In the genomic region with DNA sequence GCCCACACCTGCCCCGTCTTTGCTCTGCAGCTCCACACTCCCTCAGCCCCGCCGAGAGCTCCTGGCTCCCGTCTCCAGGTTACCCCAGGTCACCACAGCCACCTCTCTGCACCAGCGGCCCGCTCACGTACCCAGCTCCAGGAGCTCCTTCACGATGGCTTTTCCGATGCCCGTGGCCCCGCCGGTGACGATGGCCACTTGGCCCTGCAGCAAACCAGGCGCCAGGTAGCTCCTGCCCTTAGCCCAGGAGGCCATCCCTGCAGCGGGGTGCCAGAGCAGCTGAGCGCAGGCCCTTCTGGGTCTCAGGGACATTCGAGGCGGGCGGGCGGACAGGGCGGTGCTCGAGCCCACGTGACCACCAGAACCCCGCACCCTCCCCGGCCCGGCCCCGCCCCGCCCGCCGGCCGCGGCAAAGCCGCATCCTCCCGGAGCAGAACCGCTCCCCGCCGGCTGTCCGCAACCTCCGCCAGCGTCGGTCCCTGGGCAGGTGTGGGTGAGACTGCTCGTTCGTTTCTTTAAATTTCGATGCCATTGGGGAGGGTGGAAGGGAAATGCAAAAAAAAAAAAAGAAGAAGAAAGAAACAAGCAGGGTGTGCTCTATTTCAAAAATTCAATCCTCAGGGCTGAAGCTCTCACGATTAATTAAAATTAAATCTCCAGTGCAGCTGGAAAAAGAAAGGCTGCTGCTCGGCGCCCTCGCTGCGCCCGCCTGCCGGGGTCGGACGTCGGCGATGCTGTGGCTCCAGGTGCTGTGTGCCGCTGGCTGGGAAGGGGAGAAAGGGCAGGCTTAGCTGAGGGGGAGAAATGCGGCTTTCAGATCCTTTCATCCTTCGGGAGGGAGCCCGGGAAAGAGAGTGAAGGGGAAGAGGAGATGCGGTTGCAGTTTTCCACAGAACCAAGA, we compare ENCODE assay signal across 1 cellular context.
A peak's percentile ranks its signal among the peaks of the same experiment; 100 is the strongest.
TF ChIP-seq lines count a peak whose summit lies in the region.

TSS of gene PECR (minus strand) at position 323 of the 901 bp plus-strand sequence. CDS start at position 255, 68 bp downstream.
TSS of gene TMEM169 (plus strand) at position 433 of the 901 bp plus-strand sequence. CDS start 14,045 bp downstream, outside the sequence.

TF ChIP-seq in K562, 482 proteins besides CTCF, POLR2A, EP300 and RAD21 (continued from another document and continues in another):
- TF ChIP-seq, protein P1, sequence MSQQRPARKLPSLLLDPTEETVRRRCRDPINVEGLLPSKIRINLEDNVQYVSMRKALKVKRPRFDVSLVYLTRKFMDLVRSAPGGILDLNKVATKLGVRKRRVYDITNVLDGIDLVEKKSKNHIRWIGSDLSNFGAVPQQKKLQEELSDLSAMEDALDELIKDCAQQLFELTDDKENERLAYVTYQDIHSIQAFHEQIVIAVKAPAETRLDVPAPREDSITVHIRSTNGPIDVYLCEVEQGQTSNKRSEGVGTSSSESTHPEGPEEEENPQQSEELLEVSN (IDR thresholded peaks at IDR 0.05; ENCODE audit: borderline replicate concordance in 1 of 2, extremely low read depth in 1 of 2, insufficient read depth in 1 of 2, insufficient read length in 1 of 2, low read depth in 1 of 2, low read length in 1 of 2, poor library complexity in 1 of 2, severe bottlenecking in 1 of 2): peak in 1 of 2 experiments; percentile 54
- TF ChIP-seq ZBTB8A (IDR thresholded peaks at IDR 0.05; ENCODE audit: partially characterized antibody) (no peak), NR2F6 (CRISPR knock-in tag; IDR thresholded peaks at IDR 0.05) (no peak), NCOA2 (IDR thresholded peaks at IDR 0.05; ENCODE audit: partially characterized antibody in 2 of 2) (no peak), RERE (CRISPR knock-in tag; IDR thresholded peaks at IDR 0.05; ENCODE audit: borderline replicate concordance) (no peak), TBP (optimal IDR thresholded peaks at IDR 0.05; ENCODE audit: low read depth, low read length) (peak; percentile 38), CEBPB (tag; IDR thresholded peaks at IDR 0.05) (no peak), KLF16 (IDR thresholded peaks at IDR 0.05) (peak; percentile 69), HNRNPL (IDR thresholded peaks at IDR 0.05; ENCODE audit: low read depth, low read length) (no peak), MTA3 (IDR thresholded peaks at IDR 0.05; ENCODE audit: borderline replicate concordance) (0 out of 2 replicates have a peak, but pooled peaks have one; percentile 51), SMARCA5 (IDR thresholded peaks at IDR 0.05) (no peak), ELF4 (CRISPR knock-in tag; IDR thresholded peaks at IDR 0.05) (no peak), E2F5 (CRISPR knock-in tag; IDR thresholded peaks at IDR 0.05) (peak; percentile 49; the same call in 1 of the 2 replicates), ZNF165 (CRISPR knock-in tag; IDR thresholded peaks at IDR 0.05; ENCODE audit: borderline replicate concordance) (no peak), PRDM10 (IDR thresholded peaks at IDR 0.05; ENCODE audit: partially characterized antibody) (no peak), CBX2 (IDR thresholded peaks at IDR 0.05; ENCODE audit: insufficient read depth, low read length, poor library complexity, severe bottlenecking) (no peak), ZNF3 (CRISPR knock-in tag; IDR thresholded peaks at IDR 0.05) (no peak), KDM5B (IDR thresholded peaks at IDR 0.05; ENCODE audit: insufficient replicate concordance, low read depth, low read length) (no peak)
- TF ChIP-seq, protein P2, sequence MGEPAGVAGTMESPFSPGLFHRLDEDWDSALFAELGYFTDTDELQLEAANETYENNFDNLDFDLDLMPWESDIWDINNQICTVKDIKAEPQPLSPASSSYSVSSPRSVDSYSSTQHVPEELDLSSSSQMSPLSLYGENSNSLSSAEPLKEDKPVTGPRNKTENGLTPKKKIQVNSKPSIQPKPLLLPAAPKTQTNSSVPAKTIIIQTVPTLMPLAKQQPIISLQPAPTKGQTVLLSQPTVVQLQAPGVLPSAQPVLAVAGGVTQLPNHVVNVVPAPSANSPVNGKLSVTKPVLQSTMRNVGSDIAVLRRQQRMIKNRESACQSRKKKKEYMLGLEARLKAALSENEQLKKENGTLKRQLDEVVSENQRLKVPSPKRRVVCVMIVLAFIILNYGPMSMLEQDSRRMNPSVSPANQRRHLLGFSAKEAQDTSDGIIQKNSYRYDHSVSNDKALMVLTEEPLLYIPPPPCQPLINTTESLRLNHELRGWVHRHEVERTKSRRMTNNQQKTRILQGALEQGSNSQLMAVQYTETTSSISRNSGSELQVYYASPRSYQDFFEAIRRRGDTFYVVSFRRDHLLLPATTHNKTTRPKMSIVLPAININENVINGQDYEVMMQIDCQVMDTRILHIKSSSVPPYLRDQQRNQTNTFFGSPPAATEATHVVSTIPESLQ (CRISPR knock-in tag; IDR thresholded peaks at IDR 0.05): no peak
- TF ChIP-seq, protein P3, sequence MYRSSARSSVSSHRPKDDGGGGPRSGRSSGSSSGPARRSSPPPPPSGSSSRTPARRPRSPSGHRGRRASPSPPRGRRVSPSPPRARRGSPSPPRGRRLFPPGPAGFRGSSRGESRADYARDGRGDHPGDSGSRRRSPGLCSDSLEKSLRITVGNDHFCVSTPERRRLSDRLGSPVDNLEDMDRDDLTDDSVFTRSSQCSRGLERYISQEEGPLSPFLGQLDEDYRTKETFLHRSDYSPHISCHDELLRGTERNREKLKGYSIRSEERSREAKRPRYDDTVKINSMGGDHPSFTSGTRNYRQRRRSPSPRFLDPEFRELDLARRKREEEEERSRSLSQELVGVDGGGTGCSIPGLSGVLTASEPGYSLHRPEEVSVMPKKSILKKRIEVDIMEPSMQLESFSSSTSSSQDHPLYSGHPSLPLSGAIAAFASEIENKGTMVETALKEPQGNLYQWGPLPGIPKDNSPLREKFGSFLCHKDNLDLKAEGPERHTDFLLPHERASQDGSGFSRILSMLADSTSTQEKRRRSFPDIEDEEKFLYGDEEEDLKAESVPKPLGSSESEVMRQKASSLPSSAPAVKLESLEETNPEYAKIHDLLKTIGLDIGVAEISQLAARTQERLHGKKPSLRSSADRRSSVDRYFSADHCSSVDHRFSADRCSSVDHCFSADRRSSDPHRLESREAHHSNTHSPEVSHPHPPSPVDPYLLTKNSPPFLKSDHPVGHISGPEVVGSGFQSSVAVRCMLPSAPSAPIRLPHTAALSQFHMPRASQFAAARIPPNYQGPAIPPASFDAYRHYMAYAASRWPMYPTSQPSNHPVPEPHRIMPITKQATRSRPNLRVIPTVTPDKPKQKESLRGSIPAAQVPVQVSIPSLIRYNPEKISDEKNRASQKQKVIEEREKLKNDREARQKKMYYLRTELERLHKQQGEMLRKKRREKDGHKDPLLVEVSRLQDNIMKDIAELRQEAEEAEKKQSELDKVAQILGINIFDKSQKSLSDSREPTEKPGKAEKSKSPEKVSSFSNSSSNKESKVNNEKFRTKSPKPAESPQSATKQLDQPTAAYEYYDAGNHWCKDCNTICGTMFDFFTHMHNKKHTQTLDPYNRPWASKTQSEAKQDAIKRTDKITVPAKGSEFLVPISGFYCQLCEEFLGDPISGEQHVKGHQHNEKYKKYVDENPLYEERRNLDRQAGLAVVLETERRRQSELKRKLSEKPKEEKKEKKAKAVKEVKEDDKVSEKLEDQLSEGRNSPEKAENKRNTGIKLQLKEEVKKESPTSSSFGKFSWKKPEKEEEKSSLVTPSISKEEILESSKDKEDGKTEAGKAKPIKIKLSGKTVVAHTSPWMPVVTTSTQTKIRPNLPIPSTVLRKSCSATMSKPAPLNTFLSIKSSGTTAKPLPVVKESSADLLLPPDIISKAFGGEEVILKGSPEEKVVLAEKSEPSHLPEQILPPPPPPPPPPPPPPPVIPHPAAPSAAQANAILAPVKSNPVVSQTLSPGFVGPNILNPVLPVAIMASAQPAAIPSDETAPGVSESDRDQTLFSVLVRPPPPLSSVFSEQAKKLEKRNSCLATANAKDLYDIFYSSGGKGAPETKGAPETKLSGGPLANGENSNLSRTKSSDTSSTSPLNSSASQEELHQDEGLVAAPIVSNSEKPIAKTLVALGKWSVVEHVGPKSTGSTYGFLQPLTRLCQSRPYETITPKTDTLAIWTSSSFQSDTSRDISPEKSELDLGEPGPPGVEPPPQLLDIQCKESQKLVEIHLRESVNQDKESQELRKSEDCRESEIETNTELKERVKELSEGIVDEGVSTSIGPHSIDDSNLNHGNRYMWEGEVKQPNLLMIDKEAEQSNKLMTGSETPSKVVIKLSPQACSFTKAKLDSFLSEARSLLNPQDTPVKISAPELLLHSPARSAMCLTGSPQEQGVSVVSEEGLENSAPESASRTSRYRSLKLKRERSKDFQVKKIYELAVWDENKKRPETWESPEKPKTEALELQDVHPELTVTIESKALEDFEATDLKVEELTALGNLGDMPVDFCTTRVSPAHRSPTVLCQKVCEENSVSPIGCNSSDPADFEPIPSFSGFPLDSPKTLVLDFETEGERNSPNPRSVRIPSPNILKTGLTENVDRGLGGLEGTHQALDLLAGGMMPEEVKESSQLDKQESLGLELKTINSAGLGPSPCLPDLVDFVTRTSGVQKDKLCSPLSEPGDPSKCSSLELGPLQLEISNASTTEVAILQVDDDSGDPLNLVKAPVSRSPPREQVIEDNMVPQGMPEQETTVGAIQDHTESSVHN (IDR thresholded peaks at IDR 0.05; ENCODE audit: borderline replicate concordance in 1 of 2, low read depth in 1 of 2): no peak
